In genomic region chr9:16974436-16974835, GRCh38 we compare ENCODE assay signal across 27 cellular contexts.
DNase-seq lines count a peak whose midpoint lies in the region; ATAC-seq, FAIRE-seq and TF ChIP-seq lines count a peak whose summit lies in the region.
"Had no signal": no experiment of that assay in that cellular context is flagged by ENCODE, and none has a peak within 500 bp of the region (broad histone marks: within the 10 kb centered on the region; RNA-seq: fewer than 3 reads in every experiment).

No MANE protein-coding gene starts in this region.

- no peak overlapping the region for H3K4me2 ChIP-seq in Karpas-422 (ENCODE audit: low read depth, low read length, poor library complexity, severe bottlenecking)
- H3K4me2 ChIP-seq in SK-N-SH, result no peak overlapping the region
- H3K4me2 ChIP-seq: A549; BLaER1 treated with 17β-estradiol and CSF1 and Interleukin-3, amounts not matched to agents 10 nM and 100 nM had no signal

- no peaks in the 10 kb centered on the region for H3K27me3 Mint-ChIP-seq in activated CD8-positive, alpha-beta memory T cell treated with anti-CD3 and anti-CD28 coated beads, Interleukin-2, amount 10 ng/mL, durations not matched to agents 7 days and 5 days
- H3K27me3 Mint-ChIP-seq: CD4-positive, alpha-beta T cell had no signal

- no peak for TF ChIP-seq RAD21 in SK-N-SH (IDR thresholded peaks at IDR 0.05; ENCODE audit: low read length)

- no peaks in the 10 kb centered on the region for H3K27me3 ChIP-seq in Karpas-422 (ENCODE audit: low read length)
- H3K27me3 ChIP-seq in SK-N-SH (ENCODE audit: insufficient read depth), result no peaks in the 10 kb centered on the region
- H3K27me3 ChIP-seq: BE2C; BLaER1 treated with 17β-estradiol and CSF1 and Interleukin-3, amounts not matched to agents 10 nM and 100 nM had no signal

- no peaks in the 10 kb centered on the region for H3K4me1 Mint-ChIP-seq in activated CD8-positive, alpha-beta memory T cell treated with anti-CD3 and anti-CD28 coated beads, Interleukin-2, amount 10 ng/mL, durations not matched to agents 7 days and 5 days
- H3K4me1 Mint-ChIP-seq: CD14-positive monocyte; CD8-positive, alpha-beta memory T cell had no signal

- no peaks in the 10 kb centered on the region for H3K36me3 ChIP-seq in Karpas-422 (ENCODE audit: insufficient read depth, low read length)
- no peaks in the 10 kb centered on the region for H3K36me3 ChIP-seq in SK-N-SH (replicated peaks in 1 of 2; ENCODE audit: control insufficient read depth in 1 of 2, insufficient read depth in 2 of 2, low read length in 1 of 2)
- H3K36me3 ChIP-seq: BE2C; BLaER1 treated with 17β-estradiol and CSF1 and Interleukin-3, amounts not matched to agents 10 nM and 100 nM had no signal

- POLR2A ChIA-PET in SK-N-SH (lab: Yijun Ruan, JAX), result no interaction called here

- H3K27ac ChIP-seq in Karpas-422 (ENCODE audit: low read length), result no peak overlapping the region
- no peak overlapping the region for H3K27ac ChIP-seq in SK-N-SH (ENCODE audit: low read depth in 2 of 2, low read length in 1 of 2)
- H3K27ac ChIP-seq: A549; BLaER1 treated with 17β-estradiol and CSF1 and Interleukin-3, amounts not matched to agents 10 nM and 100 nM; GM23248 had no signal

- no peaks in the 10 kb centered on the region for H3K79me2 ChIP-seq in Karpas-422 (ENCODE audit: low read length)
- H3K79me2 ChIP-seq in SK-N-SH (ENCODE audit: insufficient read depth), result no peaks in the 10 kb centered on the region

- H4K20me1 ChIP-seq in Karpas-422 (ENCODE audit: insufficient read depth, low read depth, low read length) (no peaks in the 10 kb centered on the region), SK-N-SH (ENCODE audit: insufficient read depth) (no peaks in the 10 kb centered on the region)
- H4K20me1 ChIP-seq: BLaER1 treated with 17β-estradiol and CSF1 and Interleukin-3, amounts not matched to agents 10 nM and 100 nM had no signal

- TF ChIP-seq EP300 in SK-N-SH (IDR thresholded peaks at IDR 0.05; ENCODE audit: borderline replicate concordance in 1 of 2, low read depth in 1 of 2, low read length in 1 of 2), result no peak

- H3K9me3 Mint-ChIP-seq in activated CD8-positive, alpha-beta memory T cell treated with anti-CD3 and anti-CD28 coated beads, Interleukin-2, amount 10 ng/mL, durations not matched to agents 7 days and 5 days (ENCODE audit: low read depth), result peaks cover 12% of the 10 kb centered on the region

- no peak for ATAC-seq in HG02970 (IDR thresholded peaks at IDR 0.05; ENCODE audit: low FRiP score, unreplicated experiment)
- ATAC-seq in activated CD8-positive, alpha-beta memory T cell treated with anti-CD3 and anti-CD28 coated beads, Interleukin-2, amount 10 ng/mL, durations not matched to agents 7 days and 5 days, result no peak
- ATAC-seq: A549, GM12878, HCT116 had no signal

- H3K9me2 ChIP-seq in Karpas-422 (replicated peaks; ENCODE audit: insufficient read depth, low read length) (no peaks in the 10 kb centered on the region), SK-N-SH (no peaks in the 10 kb centered on the region)

- H3K4me1 ChIP-seq in Karpas-422 (ENCODE audit: low read length) (no peaks in the 10 kb centered on the region), SK-N-SH (ENCODE audit: control insufficient read depth in 1 of 2, insufficient read depth in 2 of 2, low read depth in 1 of 2, low read length in 1 of 2) (no peaks in the 10 kb centered on the region)
- H3K4me1 ChIP-seq: A549; BE2C; BLaER1 treated with 17β-estradiol and CSF1 and Interleukin-3, amounts not matched to agents 10 nM and 100 nM had no signal

- TF ChIP-seq CTCF in fibroblast of villous mesenchyme (IDR thresholded peaks at IDR 0.05; ENCODE audit: insufficient read depth, low read depth, low read length) (no peak), SK-N-SH (IDR thresholded peaks at IDR 0.05) (no peak)

- no peak overlapping the region for H2AFZ ChIP-seq in Karpas-422 (ENCODE audit: low read length)
- no peak overlapping the region for H2AFZ ChIP-seq in SK-N-SH (ENCODE audit: low read depth)
- H2AFZ ChIP-seq: GM23248 had no signal

- H3K9ac ChIP-seq in Karpas-422 (ENCODE audit: low read length) (no peak overlapping the region), SK-N-SH (no peak overlapping the region)
- H3K9ac ChIP-seq: BLaER1 treated with 17β-estradiol and CSF1 and Interleukin-3, amounts not matched to agents 10 nM and 100 nM; GM23248 had no signal

- no peak overlapping the region for H3K4me3 ChIP-seq in Karpas-422 (ENCODE audit: low read length)
- no peak overlapping the region for H3K4me3 ChIP-seq in fibroblast of villous mesenchyme (ENCODE audit: low read depth, low read length)
- no peak overlapping the region for H3K4me3 ChIP-seq in SK-N-SH (ENCODE audit: low read depth in 2 of 2, low read length in 1 of 2)
- H3K4me3 ChIP-seq: A549; BLaER1 treated with 17β-estradiol and CSF1 and Interleukin-3, amounts not matched to agents 10 nM and 100 nM; GM12878; GM23248 had no signal

- WGBS in SK-N-SH (ENCODE audit: low lambda C conversion rate), result 66% methylated on average over 5 of the region's 5 CpGs

- peak; percentile 82 for FAIRE-seq in endometrium (lab: Jason Lieb, UNC)
- FAIRE-seq: A549, D721Med, GM12878, GM19239, H1 had no signal

- H3K9me3 ChIP-seq in Karpas-422 (ENCODE audit: low read length), result no peaks in the 10 kb centered on the region
- no peaks in the 10 kb centered on the region for H3K9me3 ChIP-seq in SK-N-SH
- H3K9me3 ChIP-seq: A549, BE2C had no signal

- no peaks in the 10 kb centered on the region for H3F3A ChIP-seq in SK-N-SH (replicated peaks; ENCODE audit: insufficient read depth)

- CTCF ChIA-PET in SK-N-SH (lab: Yijun Ruan, JAX), result no interaction called here
- CTCF ChIA-PET in activated CD8-positive, alpha-beta memory T cell treated with anti-CD3 and anti-CD28 coated beads, Interleukin-2, amount 10 ng/mL, durations not matched to agents 7 days and 5 days (lab: Charles Lee), result no interaction called here

- H3K4me3 Mint-ChIP-seq in activated CD8-positive, alpha-beta memory T cell treated with anti-CD3 and anti-CD28 coated beads, Interleukin-2, amount 10 ng/mL, durations not matched to agents 7 days and 5 days, result no peak overlapping the region
- H3K4me3 Mint-ChIP-seq: CD14-positive monocyte; CD4-positive, alpha-beta T cell; CD8-positive, alpha-beta memory T cell had no signal

- no peak overlapping the region for H3K27ac Mint-ChIP-seq in activated CD8-positive, alpha-beta memory T cell treated with anti-CD3 and anti-CD28 coated beads, Interleukin-2, amount 10 ng/mL, durations not matched to agents 7 days and 5 days
- H3K27ac Mint-ChIP-seq: CD14-positive monocyte; CD4-positive, alpha-beta T cell; CD8-positive, alpha-beta memory T cell had no signal

- DNase-seq in HCEC 1CT (peak; percentile 32), Karpas-422 (peak; percentile 15), fibroblast of villous mesenchyme (ENCODE audit: low read depth) (peak; percentile 25), SK-N-SH (no peak), DMS114 treated with DMSO at 0.1 percent for 48 hours (lab: John Stamatoyannopoulos, UW; ENCODE audit: unreplicated experiment) (no peak)
- DNase-seq in activated CD8-positive, alpha-beta memory T cell treated with anti-CD3 and anti-CD28 coated beads, Interleukin-2, amount 10 ng/mL, durations not matched to agents 7 days and 5 days, result no peak
- DNase-seq: 8988T; ACHN; AML-193; BE2C; CD4-positive, alpha-beta T cell; CD8-positive, alpha-beta memory T cell; DMS79; EL; GDM1; GM23248; H7 had no signal

- H3K36me3 Mint-ChIP-seq in activated CD8-positive, alpha-beta memory T cell treated with anti-CD3 and anti-CD28 coated beads, Interleukin-2, amount 10 ng/mL, durations not matched to agents 7 days and 5 days, result no peaks in the 10 kb centered on the region
- H3K36me3 Mint-ChIP-seq: CD14-positive monocyte had no signal

TF ChIP-seq in SK-N-SH, 30 proteins besides CTCF, POLR2A, EP300 and RAD21:
- TF ChIP-seq RXRA (IDR thresholded peaks at IDR 0.05; ENCODE audit: borderline replicate concordance, low read depth) (no peak), SIN3A (IDR thresholded peaks at IDR 0.05; ENCODE audit: borderline replicate concordance, low read depth, low read length) (no peak), YY1 (IDR thresholded peaks at IDR 0.05; ENCODE audit: low read depth) (no peak), NRF1 (IDR thresholded peaks at IDR 0.05; ENCODE audit: low read depth, low read length) (no peak), SMC3 (IDR thresholded peaks at IDR 0.05; ENCODE audit: low read depth, low read length) (no peak), FOXJ3 (CRISPR knock-in tag; IDR thresholded peaks at IDR 0.05) (no peak), TAF1 (IDR thresholded peaks at IDR 0.05; ENCODE audit: borderline replicate concordance, low read depth, low read length) (no peak)
- TF ChIP-seq, protein P1, sequence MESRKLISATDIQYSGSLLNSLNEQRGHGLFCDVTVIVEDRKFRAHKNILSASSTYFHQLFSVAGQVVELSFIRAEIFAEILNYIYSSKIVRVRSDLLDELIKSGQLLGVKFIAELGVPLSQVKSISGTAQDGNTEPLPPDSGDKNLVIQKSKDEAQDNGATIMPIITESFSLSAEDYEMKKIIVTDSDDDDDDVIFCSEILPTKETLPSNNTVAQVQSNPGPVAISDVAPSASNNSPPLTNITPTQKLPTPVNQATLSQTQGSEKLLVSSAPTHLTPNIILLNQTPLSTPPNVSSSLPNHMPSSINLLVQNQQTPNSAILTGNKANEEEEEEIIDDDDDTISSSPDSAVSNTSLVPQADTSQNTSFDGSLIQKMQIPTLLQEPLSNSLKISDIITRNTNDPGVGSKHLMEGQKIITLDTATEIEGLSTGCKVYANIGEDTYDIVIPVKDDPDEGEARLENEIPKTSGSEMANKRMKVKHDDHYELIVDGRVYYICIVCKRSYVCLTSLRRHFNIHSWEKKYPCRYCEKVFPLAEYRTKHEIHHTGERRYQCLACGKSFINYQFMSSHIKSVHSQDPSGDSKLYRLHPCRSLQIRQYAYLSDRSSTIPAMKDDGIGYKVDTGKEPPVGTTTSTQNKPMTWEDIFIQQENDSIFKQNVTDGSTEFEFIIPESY (IDR thresholded peaks at IDR 0.05; ENCODE audit: borderline replicate concordance, low read depth), result no peak

Comparison
In these comparisons a context has a peak if more than half of its experiments do, and no peak if none do; other contexts are left out.
1. DNase-seq: peak in HCEC 1CT (single experiment), Karpas-422 (single experiment) and fibroblast of villous mesenchyme (single experiment); none in SK-N-SH (single experiment), DMS114 treated with DMSO at 0.1 percent for 48 hours (single experiment) and activated CD8-positive, alpha-beta memory T cell treated with anti-CD3 and anti-CD28 coated beads, Interleukin-2, amount 10 ng/mL, durations not matched to agents 7 days and 5 days (single experiment).